ENCODE assay signal across 8 cellular contexts in the genomic region with DNA sequence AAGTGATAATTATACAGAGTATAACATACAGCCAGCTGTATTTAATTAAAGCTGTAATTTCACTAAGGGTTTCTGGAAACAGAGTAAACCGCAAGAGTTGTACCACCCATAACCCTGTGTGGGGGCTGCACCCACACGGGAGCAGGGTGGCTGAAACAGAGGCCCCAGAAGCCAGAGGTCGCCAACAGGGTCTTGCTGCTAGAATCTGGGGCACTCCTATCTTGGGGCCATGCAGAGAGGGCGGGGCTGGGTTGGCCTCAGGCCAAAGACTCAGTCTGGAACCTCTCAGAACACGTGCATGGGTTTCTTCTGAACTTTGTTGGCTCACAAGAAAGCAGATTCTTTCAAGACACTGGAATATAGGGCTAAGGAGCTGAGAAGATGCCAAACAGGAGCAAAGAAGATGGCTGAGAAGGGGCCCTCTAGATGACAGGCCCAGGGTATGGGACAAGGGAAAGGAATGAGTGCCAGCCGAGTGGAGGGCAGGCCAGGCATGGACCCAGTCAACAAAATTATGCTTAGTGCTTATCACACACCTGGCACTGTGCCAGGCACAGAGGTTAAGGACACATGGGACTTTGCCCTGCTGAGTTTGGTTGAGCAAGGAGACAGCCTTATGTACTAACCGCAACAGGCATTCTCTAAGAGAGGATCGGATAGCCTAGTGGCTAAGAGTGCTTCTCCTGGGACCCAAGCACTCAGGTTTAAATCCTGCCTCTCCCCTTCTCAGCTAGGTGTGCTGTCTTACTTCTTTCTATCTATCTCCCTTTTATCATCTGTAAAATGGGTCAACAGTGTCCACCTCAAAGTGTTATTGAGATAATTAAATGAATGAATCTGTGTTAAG.
DNase-seq lines count a peak whose midpoint lies in the region; ATAC-seq and TF ChIP-seq lines count a peak whose summit lies in the region.
"Had no signal": no experiment of that assay in that cellular context is flagged by ENCODE, and none has a peak within 500 bp of the region (broad histone marks: within the 10 kb centered on the region; RNA-seq: fewer than 3 reads in every experiment).

No MANE protein-coding gene starts in this region.

- intact Hi-C loops in HCT116 (cut with micrococcal nuclease): no loop called here

- H3K9me3 ChIP-seq in HCT116 (ENCODE audit: control insufficient read depth in 1 of 2, insufficient read depth in 1 of 2, low read depth in 1 of 2, low read length in 2 of 2) (no peaks in the 10 kb centered on the region), smooth muscle cell (replicated peaks; ENCODE audit: low read depth) (no peaks in the 10 kb centered on the region)

- H2AFZ ChIP-seq in HCT116 (ENCODE audit: low read depth, low read length, poor library complexity, severe bottlenecking) (no peak overlapping the region), smooth muscle cell (ENCODE audit: low read depth) (no peak overlapping the region)

- TF ChIP-seq RAD21 in HCT116 (IDR thresholded peaks at IDR 0.05; ENCODE audit: low read depth): no peak

- BruUV-seq in HCT116 (replicated peaks; lab: Mats Ljungman, UMichigan): no TSS peak

- H3K27me3 ChIP-seq in HCT116 (ENCODE audit: insufficient read depth, low read length) (no peaks in the 10 kb centered on the region), rectal smooth muscle tissue (ENCODE audit: control insufficient read depth, insufficient read depth, low read length) (no peaks in the 10 kb centered on the region), smooth muscle cell (ENCODE audit: low read depth) (no peaks in the 10 kb centered on the region)

- peaks cover 8 to 10% of the 10 kb centered on the region in 2 experiments; a peak in 3 of 4 replicates for H3K4me1 ChIP-seq in HCT116 (ENCODE audit: control insufficient read depth in 1 of 2, insufficient read depth in 2 of 2, low read length in 2 of 2)
- peaks cover 35% of the 10 kb centered on the region for H3K4me1 ChIP-seq in rectal smooth muscle tissue (ENCODE audit: control insufficient read depth, insufficient read depth, low read length)
- peaks cover 3% of the 10 kb centered on the region for H3K4me1 ChIP-seq in smooth muscle cell (ENCODE audit: low read depth)

- no peaks in the 10 kb centered on the region for H3K4me1 Mint-ChIP-seq in stimulated activated memory B cell treated with anti-CD40 and anti-IgM and Interleukin-4, amounts not matched to agents 10 μg/mL and 1 μg/mL and 100 μg/mL, for 72 hours

- CTCF ChIA-PET in HCT116 (lab: Charles Lee): interaction anchor here (2.0 kb wide), 1 partner anchor 11 kb away, joined by 6 read pairs; no protein-coding TSS in a partner anchor

- H3K36me3 ChIP-seq in HCT116 (ENCODE audit: control insufficient read depth in 1 of 2, insufficient read depth in 2 of 2, low read length in 2 of 2) (no peaks in the 10 kb centered on the region), rectal smooth muscle tissue (ENCODE audit: control insufficient read depth, insufficient read depth, low read length) (no peaks in the 10 kb centered on the region), smooth muscle cell (ENCODE audit: low read depth) (no peaks in the 10 kb centered on the region)

- POLR2A ChIA-PET in HCT116 (lab: Charles Lee): no interaction called here

- H3K9me2 ChIP-seq in HCT116 (ENCODE audit: insufficient read depth): no peaks in the 10 kb centered on the region

- H3K4me3 ChIP-seq in HCT116 (replicated peaks in 1 of 2; ENCODE audit: low read depth in 1 of 2, low read length in 2 of 2) (no peak overlapping the region), rectal smooth muscle tissue (ENCODE audit: low read length) (no peak overlapping the region), smooth muscle cell (no peak overlapping the region)

- H3K4me2 ChIP-seq in HCT116 (ENCODE audit: low read length) (no peak overlapping the region), smooth muscle cell (no peak overlapping the region)

- H4K20me1 ChIP-seq in HCT116 (ENCODE audit: insufficient read depth): no peaks in the 10 kb centered on the region
- no peaks in the 10 kb centered on the region for H4K20me1 ChIP-seq in smooth muscle cell (ENCODE audit: low read depth)

- no peaks in the 10 kb centered on the region for H3K36me3 Mint-ChIP-seq in stimulated activated memory B cell treated with anti-CD40 and anti-IgM and Interleukin-4, amounts not matched to agents 10 μg/mL and 1 μg/mL and 100 μg/mL, for 72 hours

- H3K27ac Mint-ChIP-seq in stimulated activated memory B cell treated with anti-CD40 and anti-IgM and Interleukin-4, amounts not matched to agents 10 μg/mL and 1 μg/mL and 100 μg/mL, for 72 hours: no peak overlapping the region

- peaks cover 10% of the 10 kb centered on the region for H3K27me3 Mint-ChIP-seq in stimulated activated memory B cell treated with anti-CD40 and anti-IgM and Interleukin-4, amounts not matched to agents 10 μg/mL and 1 μg/mL and 100 μg/mL, for 72 hours

- no peaks in the 10 kb centered on the region for H3F3A ChIP-seq in smooth muscle cell (ENCODE audit: low read depth)

- H3K79me2 ChIP-seq in HCT116 (ENCODE audit: insufficient read depth, low read length) (no peaks in the 10 kb centered on the region), smooth muscle cell (ENCODE audit: low read depth) (no peaks in the 10 kb centered on the region)

- H3K4me3 Mint-ChIP-seq in stimulated activated memory B cell treated with anti-CD40 and anti-IgM and Interleukin-4, amounts not matched to agents 10 μg/mL and 1 μg/mL and 100 μg/mL, for 72 hours: no peak overlapping the region

- H3K9ac ChIP-seq in HCT116 (ENCODE audit: low read length) (no peak overlapping the region), rectal smooth muscle tissue (ENCODE audit: low read length) (no peak overlapping the region), smooth muscle cell (ENCODE audit: low read depth) (no peak overlapping the region)

- RAD21 ChIA-PET in HCT116 (lab: Charles Lee; ENCODE audit: low non-redundant PET in 1 of 2, low total read pairs in 2 of 2, uncharacterized antibody in 2 of 2, unreplicated experiment in 2 of 2): no interaction called here

- TF ChIP-seq POLR2A in HCT116 (IDR thresholded peaks at IDR 0.05; ENCODE audit: borderline replicate concordance, extremely low read depth, insufficient read depth, insufficient read length): no peak

- ATAC-seq in HCT116: 0 out of 2 replicates have a peak, but pooled peaks have one; percentile 29
- ATAC-seq in stimulated activated memory B cell treated with anti-CD40 and anti-IgM and Interleukin-4, amounts not matched to agents 10 μg/mL and 1 μg/mL and 100 μg/mL, for 72 hours: no peak

- H3K9me3 Mint-ChIP-seq in stimulated activated memory B cell treated with anti-CD40 and anti-IgM and Interleukin-4, amounts not matched to agents 10 μg/mL and 1 μg/mL and 100 μg/mL, for 72 hours: no peaks in the 10 kb centered on the region

- DNase-seq in HCT116 (ENCODE audit: low read depth, low spot score) (no peak), NCI-H748 (lab: John Stamatoyannopoulos, UW; ENCODE audit: unreplicated experiment) (peak; percentile 89), fibroblast of peridontal ligament (ENCODE audit: extremely low read depth) (peak; percentile 36), smooth muscle cell (lab: John Stamatoyannopoulos, UW; ENCODE audit: unreplicated experiment) (no peak), COLO829 (ENCODE audit: low spot score) (no peak)
- DNase-seq: activated gamma-delta T cell treated with Interleukin-2 at 50 U/mL for 16 hours had no signal

- WGBS in smooth muscle cell (ENCODE audit: low lambda C conversion rate): 64% methylated on average over 8 of the region's 8 CpGs

- H3K27ac ChIP-seq in HCT116 (ENCODE audit: low read depth, low read length): no peak overlapping the region
- peak overlapping the region; percentile 64 for H3K27ac ChIP-seq in rectal smooth muscle tissue (ENCODE audit: low read depth, low read length)
- no peak overlapping the region for H3K27ac ChIP-seq in smooth muscle cell (ENCODE audit: low read depth)

- TF ChIP-seq CTCF in HCT116 (IDR thresholded peaks at IDR 0.05 in 2 of 3, conservative IDR thresholded peaks at IDR 0.05 in 1 of 3; ENCODE audit: borderline replicate concordance in 1 of 3, insufficient read depth in 1 of 3, low read depth in 2 of 3, low read length in 2 of 3) (no peak), smooth muscle cell (IDR thresholded peaks at IDR 0.05; ENCODE audit: borderline replicate concordance, insufficient read depth, poor library complexity, severe bottlenecking) (no peak)

TF ChIP-seq in HCT116, 20 proteins besides CTCF, POLR2A, EP300 and RAD21 (continues in another document):
- TF ChIP-seq SRF (IDR thresholded peaks at IDR 0.05; ENCODE audit: low read depth): no peak
- TF ChIP-seq EZH2 (IDR thresholded peaks at IDR 0.05): no peak
- TF ChIP-seq EGR1 (IDR thresholded peaks at IDR 0.05; ENCODE audit: low read depth): no peak
- TF ChIP-seq CEBPB (IDR thresholded peaks at IDR 0.05; ENCODE audit: low read depth): no peak
- no peak for TF ChIP-seq POLR2AphosphoS5 (IDR thresholded peaks at IDR 0.05; ENCODE audit: low read depth, low read length)
- TF ChIP-seq, protein P1, sequence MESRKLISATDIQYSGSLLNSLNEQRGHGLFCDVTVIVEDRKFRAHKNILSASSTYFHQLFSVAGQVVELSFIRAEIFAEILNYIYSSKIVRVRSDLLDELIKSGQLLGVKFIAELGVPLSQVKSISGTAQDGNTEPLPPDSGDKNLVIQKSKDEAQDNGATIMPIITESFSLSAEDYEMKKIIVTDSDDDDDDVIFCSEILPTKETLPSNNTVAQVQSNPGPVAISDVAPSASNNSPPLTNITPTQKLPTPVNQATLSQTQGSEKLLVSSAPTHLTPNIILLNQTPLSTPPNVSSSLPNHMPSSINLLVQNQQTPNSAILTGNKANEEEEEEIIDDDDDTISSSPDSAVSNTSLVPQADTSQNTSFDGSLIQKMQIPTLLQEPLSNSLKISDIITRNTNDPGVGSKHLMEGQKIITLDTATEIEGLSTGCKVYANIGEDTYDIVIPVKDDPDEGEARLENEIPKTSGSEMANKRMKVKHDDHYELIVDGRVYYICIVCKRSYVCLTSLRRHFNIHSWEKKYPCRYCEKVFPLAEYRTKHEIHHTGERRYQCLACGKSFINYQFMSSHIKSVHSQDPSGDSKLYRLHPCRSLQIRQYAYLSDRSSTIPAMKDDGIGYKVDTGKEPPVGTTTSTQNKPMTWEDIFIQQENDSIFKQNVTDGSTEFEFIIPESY (IDR thresholded peaks at IDR 0.05; ENCODE audit: extremely low read depth, insufficient replicate concordance, low read length): no peak
- no peak for TF ChIP-seq JUND (IDR thresholded peaks at IDR 0.05)
- no peak for TF ChIP-seq YY1 (IDR thresholded peaks at IDR 0.05; ENCODE audit: extremely low read depth, insufficient replicate concordance, low read depth, low read length)
- no peak for TF ChIP-seq ZFX (IDR thresholded peaks at IDR 0.05)
- no peak for TF ChIP-seq ZNF274 (IDR thresholded peaks at IDR 0.05; ENCODE audit: low read depth, low read length)
- no peak for TF ChIP-seq ELF1 (IDR thresholded peaks at IDR 0.05; ENCODE audit: borderline replicate concordance, low read depth)
- no peak for TF ChIP-seq SIN3A (IDR thresholded peaks at IDR 0.05; ENCODE audit: low read depth)
- TF ChIP-seq CBX3 (IDR thresholded peaks at IDR 0.05; ENCODE audit: low read depth): no peak

Comparison
In these comparisons a context has a peak if more than half of its experiments do, and no peak if none do; other contexts are left out.
1. DNase-seq: peak in NCI-H748 (single experiment) and fibroblast of peridontal ligament (single experiment); none in HCT116 (single experiment), smooth muscle cell (single experiment) and COLO829 (single experiment).